In genomic region chr5:25020454-25020853, GRCh38 we compare ENCODE assay signal across 2 cellular contexts.
TF ChIP-seq lines count a peak whose summit lies in the region.

No MANE protein-coding gene starts in this region.

TF ChIP-seq in GM23338, 12 proteins besides CTCF, POLR2A, EP300 and RAD21 (continued from another document):
- TF ChIP-seq, protein P1, sequence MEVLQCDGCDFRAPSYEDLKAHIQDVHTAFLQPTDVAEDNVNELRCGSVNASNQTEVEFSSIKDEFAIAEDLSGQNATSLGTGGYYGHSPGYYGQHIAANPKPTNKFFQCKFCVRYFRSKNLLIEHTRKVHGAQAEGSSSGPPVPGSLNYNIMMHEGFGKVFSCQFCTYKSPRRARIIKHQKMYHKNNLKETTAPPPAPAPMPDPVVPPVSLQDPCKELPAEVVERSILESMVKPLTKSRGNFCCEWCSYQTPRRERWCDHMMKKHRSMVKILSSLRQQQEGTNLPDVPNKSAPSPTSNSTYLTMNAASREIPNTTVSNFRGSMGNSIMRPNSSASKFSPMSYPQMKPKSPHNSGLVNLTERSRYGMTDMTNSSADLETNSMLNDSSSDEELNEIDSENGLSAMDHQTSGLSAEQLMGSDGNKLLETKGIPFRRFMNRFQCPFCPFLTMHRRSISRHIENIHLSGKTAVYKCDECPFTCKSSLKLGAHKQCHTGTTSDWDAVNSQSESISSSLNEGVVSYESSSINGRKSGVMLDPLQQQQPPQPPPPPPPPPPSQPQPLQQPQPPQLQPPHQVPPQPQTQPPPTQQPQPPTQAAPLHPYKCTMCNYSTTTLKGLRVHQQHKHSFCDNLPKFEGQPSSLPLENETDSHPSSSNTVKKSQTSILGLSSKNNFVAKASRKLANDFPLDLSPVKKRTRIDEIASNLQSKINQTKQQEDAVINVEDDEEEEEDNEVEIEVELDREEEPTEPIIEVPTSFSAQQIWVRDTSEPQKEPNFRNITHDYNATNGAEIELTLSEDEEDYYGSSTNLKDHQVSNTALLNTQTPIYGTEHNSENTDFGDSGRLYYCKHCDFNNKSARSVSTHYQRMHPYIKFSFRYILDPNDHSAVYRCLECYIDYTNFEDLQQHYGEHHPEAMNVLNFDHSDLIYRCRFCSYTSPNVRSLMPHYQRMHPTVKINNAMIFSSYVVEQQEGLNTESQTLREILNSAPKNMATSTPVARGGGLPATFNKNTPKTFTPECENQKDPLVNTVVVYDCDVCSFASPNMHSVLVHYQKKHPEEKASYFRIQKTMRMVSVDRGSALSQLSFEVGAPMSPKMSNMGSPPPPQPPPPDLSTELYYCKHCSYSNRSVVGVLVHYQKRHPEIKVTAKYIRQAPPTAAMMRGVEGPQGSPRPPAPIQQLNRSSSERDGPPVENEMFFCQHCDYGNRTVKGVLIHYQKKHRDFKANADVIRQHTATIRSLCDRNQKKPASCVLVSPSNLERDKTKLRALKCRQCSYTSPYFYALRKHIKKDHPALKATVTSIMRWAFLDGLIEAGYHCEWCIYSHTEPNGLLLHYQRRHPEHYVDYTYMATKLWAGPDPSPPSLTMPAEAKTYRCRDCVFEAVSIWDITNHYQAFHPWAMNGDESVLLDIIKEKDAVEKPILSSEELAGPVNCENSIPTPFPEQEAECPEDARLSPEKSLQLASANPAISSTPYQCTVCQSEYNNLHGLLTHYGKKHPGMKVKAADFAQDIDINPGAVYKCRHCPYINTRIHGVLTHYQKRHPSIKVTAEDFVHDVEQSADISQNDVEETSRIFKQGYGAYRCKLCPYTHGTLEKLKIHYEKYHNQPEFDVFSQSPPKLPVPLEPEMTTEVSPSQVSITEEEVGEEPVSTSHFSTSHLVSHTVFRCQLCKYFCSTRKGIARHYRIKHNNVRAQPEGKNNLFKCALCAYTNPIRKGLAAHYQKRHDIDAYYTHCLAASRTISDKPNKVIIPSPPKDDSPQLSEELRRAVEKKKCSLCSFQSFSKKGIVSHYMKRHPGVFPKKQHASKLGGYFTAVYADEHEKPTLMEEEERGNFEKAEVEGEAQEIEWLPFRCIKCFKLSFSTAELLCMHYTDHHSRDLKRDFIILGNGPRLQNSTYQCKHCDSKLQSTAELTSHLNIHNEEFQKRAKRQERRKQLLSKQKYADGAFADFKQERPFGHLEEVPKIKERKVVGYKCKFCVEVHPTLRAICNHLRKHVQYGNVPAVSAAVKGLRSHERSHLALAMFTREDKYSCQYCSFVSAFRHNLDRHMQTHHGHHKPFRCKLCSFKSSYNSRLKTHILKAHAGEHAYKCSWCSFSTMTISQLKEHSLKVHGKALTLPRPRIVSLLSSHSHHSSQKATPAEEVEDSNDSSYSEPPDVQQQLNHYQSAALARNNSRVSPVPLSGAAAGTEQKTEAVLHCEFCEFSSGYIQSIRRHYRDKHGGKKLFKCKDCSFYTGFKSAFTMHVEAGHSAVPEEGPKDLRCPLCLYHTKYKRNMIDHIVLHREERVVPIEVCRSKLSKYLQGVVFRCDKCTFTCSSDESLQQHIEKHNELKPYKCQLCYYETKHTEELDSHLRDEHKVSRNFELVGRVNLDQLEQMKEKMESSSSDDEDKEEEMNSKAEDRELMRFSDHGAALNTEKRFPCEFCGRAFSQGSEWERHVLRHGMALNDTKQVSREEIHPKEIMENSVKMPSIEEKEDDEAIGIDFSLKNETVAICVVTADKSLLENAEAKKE (CRISPR knock-in tag; IDR thresholded peaks at IDR 0.05), result 0 out of 2 replicates have a peak, but pooled peaks have one; percentile 45
- TF ChIP-seq, protein P2, sequence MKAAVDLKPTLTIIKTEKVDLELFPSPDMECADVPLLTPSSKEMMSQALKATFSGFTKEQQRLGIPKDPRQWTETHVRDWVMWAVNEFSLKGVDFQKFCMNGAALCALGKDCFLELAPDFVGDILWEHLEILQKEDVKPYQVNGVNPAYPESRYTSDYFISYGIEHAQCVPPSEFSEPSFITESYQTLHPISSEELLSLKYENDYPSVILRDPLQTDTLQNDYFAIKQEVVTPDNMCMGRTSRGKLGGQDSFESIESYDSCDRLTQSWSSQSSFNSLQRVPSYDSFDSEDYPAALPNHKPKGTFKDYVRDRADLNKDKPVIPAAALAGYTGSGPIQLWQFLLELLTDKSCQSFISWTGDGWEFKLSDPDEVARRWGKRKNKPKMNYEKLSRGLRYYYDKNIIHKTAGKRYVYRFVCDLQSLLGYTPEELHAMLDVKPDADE (IDR thresholded peaks at IDR 0.05), result no peak
TF ChIP-seq in GM23338: peak in this region for 1.

TF ChIP-seq in endothelial cell of umbilical vein, 7 proteins besides CTCF, POLR2A, EP300 and RAD21 (continued from another document):
- no peak for TF ChIP-seq MAX (IDR thresholded peaks at IDR 0.05; ENCODE audit: insufficient read depth, insufficient read length)
- TF ChIP-seq MYC (IDR thresholded peaks at IDR 0.05; ENCODE audit: low read depth, low read length), result no peak
- no peak for TF ChIP-seq GATA2 (IDR thresholded peaks at IDR 0.05; ENCODE audit: insufficient read depth, insufficient read length, low read depth, low read length)
- no peak for TF ChIP-seq POLR2AphosphoS5 (IDR thresholded peaks at IDR 0.05; ENCODE audit: insufficient read depth, low read depth, low read length)
